8 cellular contexts compared by ENCODE assay signal in the genomic region with DNA sequence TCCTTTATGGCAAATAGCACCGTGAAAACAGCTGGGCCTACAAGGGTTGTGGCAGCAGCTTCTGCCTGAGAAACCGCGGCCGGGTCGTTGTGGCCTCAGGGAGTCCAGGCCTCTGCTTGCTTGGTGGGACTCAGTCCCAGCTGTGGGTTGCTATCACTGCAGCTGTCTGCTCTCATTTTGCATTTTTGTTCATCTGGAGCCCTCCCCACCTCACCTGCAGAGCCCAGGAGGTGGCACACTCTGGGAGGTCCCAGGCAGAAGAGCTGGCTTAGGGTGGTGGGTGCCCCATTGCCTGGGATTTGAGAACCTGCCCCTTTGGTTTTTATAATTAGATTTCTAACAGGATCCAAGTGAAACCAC.
A peak's percentile ranks its signal among the peaks of the same experiment; 100 is the strongest.
DNase-seq lines count a peak whose midpoint lies in the region; ATAC-seq and TF ChIP-seq lines count a peak whose summit lies in the region.

No MANE protein-coding gene starts in this region.

- DNase-seq in GM12865 (ENCODE audit: low read depth) (peak; percentile 84), DMS153 (lab: John Stamatoyannopoulos, UW) (no peak), cerebellar nuclear complex (lab: John Stamatoyannopoulos, UW) (no peak), brain microvascular endothelial cell (no peak), NCI-H748 treated with DMSO at 0.1 percent for 48 hours (lab: John Stamatoyannopoulos, UW) (no peak)

- H4K20me1 ChIP-seq in KMS-11 (ENCODE audit: insufficient read depth), result no peaks in the 10 kb centered on the region

- no peak overlapping the region for H3K4me3 Mint-ChIP-seq in brain

- peaks cover 42% of the 10 kb centered on the region for H3K4me1 Mint-ChIP-seq in brain

- H3K79me2 ChIP-seq in KMS-11 (ENCODE audit: insufficient read depth, low read depth), result no peaks in the 10 kb centered on the region

- H3K36me3 ChIP-seq in KMS-11 (ENCODE audit: insufficient read depth), result no peaks in the 10 kb centered on the region
- H3K36me3 ChIP-seq in brain microvascular endothelial cell (replicated peaks), result no peaks in the 10 kb centered on the region

- peaks cover 0 to 5% (median 3%) of the 10 kb centered on the region in 5 experiments for H3K9me3 Mint-ChIP-seq in brain

- H3K4me1 ChIP-seq in KMS-11 (ENCODE audit: low read depth, poor library complexity, severe bottlenecking), result peaks cover 75% of the 10 kb centered on the region

- H3K4me3 ChIP-seq in GM12865 (ENCODE audit: low read depth, low read length), result no peak overlapping the region
- H3K4me3 ChIP-seq in KMS-11 (IDR thresholded peaks at IDR 0.05; ENCODE audit: insufficient read depth, low read depth, low read length), result no peak overlapping the region
- H3K4me3 ChIP-seq in brain microvascular endothelial cell (ENCODE audit: low read depth, low read length), result no peak overlapping the region

- peak overlapping the region; percentile 95 for H3K4me2 ChIP-seq in KMS-11

- ATAC-seq in GM21447 (IDR thresholded peaks at IDR 0.05; ENCODE audit: unreplicated experiment), result peak; percentile 48

- H3K36me3 Mint-ChIP-seq in brain, result no peaks in the 10 kb centered on the region

- no peak overlapping the region for H2AFZ ChIP-seq in KMS-11 (ENCODE audit: low read depth)

- H3K27me3 ChIP-seq in KMS-11 (ENCODE audit: insufficient read depth, low read depth) (no peaks in the 10 kb centered on the region), brain microvascular endothelial cell (replicated peaks) (no peaks in the 10 kb centered on the region)

- H3K27ac Mint-ChIP-seq in brain, result peak overlapping the region in 3 of 5 experiments; percentile 26 to 62 (median 58)

- in situ Hi-C loops in brain microvascular endothelial cell (cut with HindIII; ENCODE audit: low pct_ligation_motif_present, low sequenced_read_pairs), result no loop called here

- H3K27me3 Mint-ChIP-seq in brain, result peaks cover 4% of the 10 kb centered on the region

- H3K27ac ChIP-seq in KMS-11 (peak overlapping the region; percentile 99), brain microvascular endothelial cell (no peak overlapping the region)

- H3K9ac ChIP-seq in KMS-11, result peak overlapping the region; percentile 63; the same call in 1 of the 2 replicates

- TF ChIP-seq CTCF in GM12865 (IDR thresholded peaks at IDR 0.05; ENCODE audit: insufficient read depth, low read depth, low read length, missing control alignments) (no peak), KMS-11 (conservative IDR thresholded peaks at IDR 0.05; ENCODE audit: low read depth, low read length) (no peak; the same call in 1 of the 2 replicates), brain (conservative IDR thresholded peaks at IDR 0.05) (no peak), brain microvascular endothelial cell (IDR thresholded peaks at IDR 0.05; ENCODE audit: low read depth, low read length, missing control alignments) (no peak)
